In the genomic region with DNA sequence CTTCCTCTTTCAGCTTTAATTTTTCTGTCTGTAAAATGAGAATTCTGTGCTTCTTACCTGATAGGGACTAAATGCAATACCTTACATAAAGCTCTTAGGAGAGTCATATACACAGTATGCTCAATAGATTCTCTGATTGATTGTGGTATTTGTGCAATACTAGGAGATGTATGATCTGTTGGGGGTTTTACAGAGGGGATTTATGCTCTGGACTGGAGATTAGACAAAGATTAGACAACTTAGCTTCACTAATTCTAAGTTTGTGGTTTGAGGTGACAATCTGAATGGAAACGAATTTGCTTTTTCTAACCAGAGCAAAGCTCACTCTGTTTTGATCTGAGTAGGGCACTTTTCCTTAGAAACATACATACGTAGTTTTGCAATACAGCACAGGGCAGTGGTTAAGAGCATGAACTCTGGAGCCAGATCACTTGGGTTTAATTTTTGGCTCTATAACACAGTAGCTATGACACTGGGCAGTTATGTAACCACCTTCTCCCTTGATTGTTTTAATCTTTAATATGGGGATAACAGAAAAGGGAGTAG, we compare ENCODE assay signal across 15 cellular contexts.
"Had no signal": no experiment of that assay in that cellular context is flagged by ENCODE, and none has a peak within 500 bp of the region (broad histone marks: within the 10 kb centered on the region; RNA-seq: fewer than 3 reads in every experiment).

No MANE protein-coding gene starts in this region.

- H3K4me3 ChIP-seq: ascending aorta, dorsolateral prefrontal cortex, lower lobe of right lung, SJSA1, skin epidermis, upper lobe of left lung had no signal

- FAIRE-seq: bronchial epithelial cell, endometrium had no signal

- H3K4me3 Mint-ChIP-seq: activated naive CD8-positive, alpha-beta T cell treated with anti-CD3 and anti-CD28 coated beads, Interleukin-2, amount 10 ng/mL, durations not matched to agents 7 days and 5 days had no signal

- H3K9me3 ChIP-seq: ascending aorta, lower lobe of right lung, SJSA1, upper lobe of left lung had no signal

- H3K9me3 Mint-ChIP-seq: activated naive CD8-positive, alpha-beta T cell treated with anti-CD3 and anti-CD28 coated beads, Interleukin-2, amount 10 ng/mL, durations not matched to agents 7 days and 5 days had no signal

- H3K27me3 ChIP-seq: ascending aorta, dorsolateral prefrontal cortex, SJSA1, upper lobe of left lung had no signal

- H3K4me1 ChIP-seq: lower lobe of right lung, upper lobe of left lung had no signal

- H3K27ac Mint-ChIP-seq: activated naive CD8-positive, alpha-beta T cell treated with anti-CD3 and anti-CD28 coated beads, Interleukin-2, amount 10 ng/mL, durations not matched to agents 7 days and 5 days had no signal

- H3K27ac ChIP-seq: ascending aorta, dorsolateral prefrontal cortex, lower lobe of right lung, SJSA1, skin epidermis, upper lobe of left lung had no signal

- H3K36me3 ChIP-seq: ascending aorta, lower lobe of right lung, SJSA1, upper lobe of left lung had no signal

- ATAC-seq: esophagus mucosa, lower lobe of right lung had no signal

- H3K36me3 Mint-ChIP-seq: activated naive CD8-positive, alpha-beta T cell treated with anti-CD3 and anti-CD28 coated beads, Interleukin-2, amount 10 ng/mL, durations not matched to agents 7 days and 5 days had no signal

- DNase-seq: activated CD4-positive, alpha-beta T cell treated with anti-CD3 and anti-CD28 coated beads for 4 hours; activated naive CD8-positive, alpha-beta T cell treated with anti-CD3 and anti-CD28 coated beads, Interleukin-2, amount 10 ng/mL, durations not matched to agents 7 days and 5 days; dorsolateral prefrontal cortex; lower lobe of right lung; midbrain; retina; SW 1271; T1000; upper lobe of left lung had no signal
